ENCODE assay signal across 1 cellular context in genomic region chr9:113223963-113224362, GRCh38.
A peak's percentile ranks its signal among the peaks of the same experiment; 100 is the strongest.
TF ChIP-seq lines count a peak whose summit lies in the region.

No MANE protein-coding gene starts in this region.

TF ChIP-seq in HepG2, 621 proteins besides CTCF, POLR2A, EP300 and RAD21:
- TF ChIP-seq MED1 (CRISPR knock-in tag; IDR thresholded peaks at IDR 0.05) = 0 out of 2 replicates have a peak, but pooled peaks have one; percentile 9
- peak; percentile 58 for TF ChIP-seq CEBPG (CRISPR knock-in tag; IDR thresholded peaks at IDR 0.05)
- no peak for TF ChIP-seq ZNF691 (CRISPR knock-in tag; IDR thresholded peaks at IDR 0.05; ENCODE audit: borderline replicate concordance, low read depth)
- TF ChIP-seq GATAD2A (CRISPR knock-in tag; IDR thresholded peaks at IDR 0.05) = peak; percentile 34; the same call in 1 of the 2 replicates
- TF ChIP-seq SOX13 (IDR thresholded peaks at IDR 0.05) = no peak
- TF ChIP-seq SOX13 (CRISPR knock-in tag; conservative IDR thresholded peaks at IDR 0.05 in 1 of 2, IDR thresholded peaks at IDR 0.05 in 1 of 2) = peak in 1 of 2 experiments; percentile 27; a peak in 1 of 4 replicates
- TF ChIP-seq SAP130 (CRISPR knock-in tag; IDR thresholded peaks at IDR 0.05; ENCODE audit: low read depth) = peak; percentile 55; the same call in 1 of the 2 replicates
- peak; percentile 51 for TF ChIP-seq ZBTB40 (IDR thresholded peaks at IDR 0.05)
- TF ChIP-seq ZBTB40 (CRISPR knock-in tag; IDR thresholded peaks at IDR 0.05) = peak; percentile 61; the same call in 1 of the 2 replicates
- no peak for TF ChIP-seq REXO4 (CRISPR knock-in tag; IDR thresholded peaks at IDR 0.05; ENCODE audit: borderline replicate concordance)
- no peak for TF ChIP-seq ZC3H4 (CRISPR knock-in tag; IDR thresholded peaks at IDR 0.05; ENCODE audit: borderline replicate concordance)
- TF ChIP-seq ATF4 (CRISPR knock-in tag; IDR thresholded peaks at IDR 0.05) = peak in 1 of 2 experiments; percentile 90; a peak in 2 of 4 replicates
- TF ChIP-seq KLF16 (CRISPR knock-in tag; IDR thresholded peaks at IDR 0.05) = peak in 1 of 2 experiments; percentile 25; a peak in 1 of 4 replicates
- peak; percentile 61; the same call in 1 of the 2 replicates for TF ChIP-seq CEBPB (IDR thresholded peaks at IDR 0.05; ENCODE audit: borderline replicate concordance, low read depth, low read length)
- TF ChIP-seq ARID5B (CRISPR knock-in tag; IDR thresholded peaks at IDR 0.05) = peak; percentile 11; the same call in 1 of the 2 replicates
- TF ChIP-seq ESRRA (CRISPR knock-in tag; IDR thresholded peaks at IDR 0.05; ENCODE audit: low read depth) = no peak
